ENCODE assay signal across 1 cellular context in the genomic region with DNA sequence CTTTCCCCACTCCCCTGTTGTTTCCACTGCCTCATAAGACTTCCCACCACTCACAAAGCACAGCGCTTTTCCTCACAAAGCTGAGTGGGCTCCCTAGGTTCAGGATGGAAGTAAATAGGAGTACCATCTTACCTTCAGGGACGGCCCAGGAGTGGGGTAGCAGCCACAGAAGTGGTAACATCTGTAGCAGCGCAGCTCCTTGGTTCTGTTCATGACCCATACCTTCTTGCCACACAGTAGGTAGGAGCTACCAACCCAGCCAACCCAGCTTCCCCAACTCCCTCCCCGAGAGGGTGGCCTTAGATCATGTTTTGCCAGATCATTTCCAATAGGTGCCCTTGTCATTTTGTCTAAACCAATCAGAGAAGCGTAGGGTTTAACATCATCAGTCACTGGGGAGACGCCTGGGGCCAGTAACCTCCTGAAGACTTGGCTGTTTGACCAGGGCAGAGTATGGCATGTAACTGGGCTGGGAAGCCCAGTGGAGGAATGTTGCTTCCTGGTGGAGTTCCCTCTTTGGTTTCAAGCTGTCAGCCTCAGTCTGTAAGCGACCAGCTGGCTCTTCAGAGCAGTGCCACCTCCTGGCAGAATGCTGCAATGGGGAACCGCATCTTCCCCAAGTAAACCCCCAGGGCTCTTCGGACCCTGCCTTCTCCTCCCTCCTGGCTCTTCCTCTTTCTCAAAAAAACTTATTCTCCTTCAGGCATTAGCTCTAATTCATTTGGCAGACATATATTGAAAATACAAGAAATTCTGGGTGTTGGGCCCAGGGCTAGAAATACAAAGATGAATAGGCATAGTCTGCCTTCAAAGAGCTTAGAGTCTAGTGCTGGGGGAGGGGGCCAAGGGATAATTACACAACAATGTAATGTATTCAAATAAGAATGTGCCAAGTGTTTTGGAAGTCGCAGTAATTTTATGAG.
TF ChIP-seq lines count a peak whose summit lies in the region.

A gene (minus strand): TSS at position 281 of the 923 bp plus-strand sequence. CDS start 61 bp downstream, at position 220.

TF ChIP-seq in GM12878, 131 proteins besides CTCF, POLR2A, EP300 and RAD21 (continued from another document):
- TF ChIP-seq, protein P1, sequence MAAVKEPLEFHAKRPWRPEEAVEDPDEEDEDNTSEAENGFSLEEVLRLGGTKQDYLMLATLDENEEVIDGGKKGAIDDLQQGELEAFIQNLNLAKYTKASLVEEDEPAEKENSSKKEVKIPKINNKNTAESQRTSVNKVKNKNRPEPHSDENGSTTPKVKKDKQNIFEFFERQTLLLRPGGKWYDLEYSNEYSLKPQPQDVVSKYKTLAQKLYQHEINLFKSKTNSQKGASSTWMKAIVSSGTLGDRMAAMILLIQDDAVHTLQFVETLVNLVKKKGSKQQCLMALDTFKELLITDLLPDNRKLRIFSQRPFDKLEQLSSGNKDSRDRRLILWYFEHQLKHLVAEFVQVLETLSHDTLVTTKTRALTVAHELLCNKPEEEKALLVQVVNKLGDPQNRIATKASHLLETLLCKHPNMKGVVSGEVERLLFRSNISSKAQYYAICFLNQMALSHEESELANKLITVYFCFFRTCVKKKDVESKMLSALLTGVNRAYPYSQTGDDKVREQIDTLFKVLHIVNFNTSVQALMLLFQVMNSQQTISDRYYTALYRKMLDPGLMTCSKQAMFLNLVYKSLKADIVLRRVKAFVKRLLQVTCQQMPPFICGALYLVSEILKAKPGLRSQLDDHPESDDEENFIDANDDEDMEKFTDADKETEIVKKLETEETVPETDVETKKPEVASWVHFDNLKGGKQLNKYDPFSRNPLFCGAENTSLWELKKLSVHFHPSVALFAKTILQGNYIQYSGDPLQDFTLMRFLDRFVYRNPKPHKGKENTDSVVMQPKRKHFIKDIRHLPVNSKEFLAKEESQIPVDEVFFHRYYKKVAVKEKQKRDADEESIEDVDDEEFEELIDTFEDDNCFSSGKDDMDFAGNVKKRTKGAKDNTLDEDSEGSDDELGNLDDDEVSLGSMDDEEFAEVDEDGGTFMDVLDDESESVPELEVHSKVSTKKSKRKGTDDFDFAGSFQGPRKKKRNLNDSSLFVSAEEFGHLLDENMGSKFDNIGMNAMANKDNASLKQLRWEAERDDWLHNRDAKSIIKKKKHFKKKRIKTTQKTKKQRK (IDR thresholded peaks at IDR 0.05; ENCODE audit: low read depth, low read length): no peak
- peak; percentile 43 for TF ChIP-seq MTA2 (IDR thresholded peaks at IDR 0.05; ENCODE audit: low read depth)
- no peak for TF ChIP-seq SREBF1 (IDR thresholded peaks at IDR 0.05; ENCODE audit: low read length)
- TF ChIP-seq ZSCAN29 (IDR thresholded peaks at IDR 0.05): no peak
- no peak for TF ChIP-seq ZNF24 (IDR thresholded peaks at IDR 0.05)
- TF ChIP-seq, protein P2, sequence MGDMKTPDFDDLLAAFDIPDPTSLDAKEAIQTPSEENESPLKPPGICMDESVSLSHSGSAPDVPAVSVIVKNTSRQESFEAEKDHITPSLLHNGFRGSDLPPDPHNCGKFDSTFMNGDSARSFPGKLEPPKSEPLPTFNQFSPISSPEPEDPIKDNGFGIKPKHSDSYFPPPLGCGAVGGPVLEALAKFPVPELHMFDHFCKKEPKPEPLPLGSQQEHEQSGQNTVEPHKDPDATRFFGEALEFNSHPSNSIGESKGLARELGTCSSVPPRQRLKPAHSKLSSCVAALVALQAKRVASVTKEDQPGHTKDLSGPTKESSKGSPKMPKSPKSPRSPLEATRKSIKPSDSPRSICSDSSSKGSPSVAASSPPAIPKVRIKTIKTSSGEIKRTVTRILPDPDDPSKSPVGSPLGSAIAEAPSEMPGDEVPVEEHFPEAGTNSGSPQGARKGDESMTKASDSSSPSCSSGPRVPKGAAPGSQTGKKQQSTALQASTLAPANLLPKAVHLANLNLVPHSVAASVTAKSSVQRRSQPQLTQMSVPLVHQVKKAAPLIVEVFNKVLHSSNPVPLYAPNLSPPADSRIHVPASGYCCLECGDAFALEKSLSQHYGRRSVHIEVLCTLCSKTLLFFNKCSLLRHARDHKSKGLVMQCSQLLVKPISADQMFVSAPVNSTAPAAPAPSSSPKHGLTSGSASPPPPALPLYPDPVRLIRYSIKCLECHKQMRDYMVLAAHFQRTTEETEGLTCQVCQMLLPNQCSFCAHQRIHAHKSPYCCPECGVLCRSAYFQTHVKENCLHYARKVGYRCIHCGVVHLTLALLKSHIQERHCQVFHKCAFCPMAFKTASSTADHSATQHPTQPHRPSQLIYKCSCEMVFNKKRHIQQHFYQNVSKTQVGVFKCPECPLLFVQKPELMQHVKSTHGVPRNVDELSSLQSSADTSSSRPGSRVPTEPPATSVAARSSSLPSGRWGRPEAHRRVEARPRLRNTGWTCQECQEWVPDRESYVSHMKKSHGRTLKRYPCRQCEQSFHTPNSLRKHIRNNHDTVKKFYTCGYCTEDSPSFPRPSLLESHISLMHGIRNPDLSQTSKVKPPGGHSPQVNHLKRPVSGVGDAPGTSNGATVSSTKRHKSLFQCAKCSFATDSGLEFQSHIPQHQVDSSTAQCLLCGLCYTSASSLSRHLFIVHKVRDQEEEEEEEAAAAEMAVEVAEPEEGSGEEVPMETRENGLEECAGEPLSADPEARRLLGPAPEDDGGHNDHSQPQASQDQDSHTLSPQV (IDR thresholded peaks at IDR 0.05): no peak
- TF ChIP-seq JUNB (IDR thresholded peaks at IDR 0.05): no peak
- no peak for TF ChIP-seq ESRRA (IDR thresholded peaks at IDR 0.05; ENCODE audit: low read length)
- 0 out of 2 replicates have a peak, but pooled peaks have one; percentile 10 for TF ChIP-seq IRF4 (IDR thresholded peaks at IDR 0.05; ENCODE audit: low read depth, low read length)
- TF ChIP-seq, protein P3, sequence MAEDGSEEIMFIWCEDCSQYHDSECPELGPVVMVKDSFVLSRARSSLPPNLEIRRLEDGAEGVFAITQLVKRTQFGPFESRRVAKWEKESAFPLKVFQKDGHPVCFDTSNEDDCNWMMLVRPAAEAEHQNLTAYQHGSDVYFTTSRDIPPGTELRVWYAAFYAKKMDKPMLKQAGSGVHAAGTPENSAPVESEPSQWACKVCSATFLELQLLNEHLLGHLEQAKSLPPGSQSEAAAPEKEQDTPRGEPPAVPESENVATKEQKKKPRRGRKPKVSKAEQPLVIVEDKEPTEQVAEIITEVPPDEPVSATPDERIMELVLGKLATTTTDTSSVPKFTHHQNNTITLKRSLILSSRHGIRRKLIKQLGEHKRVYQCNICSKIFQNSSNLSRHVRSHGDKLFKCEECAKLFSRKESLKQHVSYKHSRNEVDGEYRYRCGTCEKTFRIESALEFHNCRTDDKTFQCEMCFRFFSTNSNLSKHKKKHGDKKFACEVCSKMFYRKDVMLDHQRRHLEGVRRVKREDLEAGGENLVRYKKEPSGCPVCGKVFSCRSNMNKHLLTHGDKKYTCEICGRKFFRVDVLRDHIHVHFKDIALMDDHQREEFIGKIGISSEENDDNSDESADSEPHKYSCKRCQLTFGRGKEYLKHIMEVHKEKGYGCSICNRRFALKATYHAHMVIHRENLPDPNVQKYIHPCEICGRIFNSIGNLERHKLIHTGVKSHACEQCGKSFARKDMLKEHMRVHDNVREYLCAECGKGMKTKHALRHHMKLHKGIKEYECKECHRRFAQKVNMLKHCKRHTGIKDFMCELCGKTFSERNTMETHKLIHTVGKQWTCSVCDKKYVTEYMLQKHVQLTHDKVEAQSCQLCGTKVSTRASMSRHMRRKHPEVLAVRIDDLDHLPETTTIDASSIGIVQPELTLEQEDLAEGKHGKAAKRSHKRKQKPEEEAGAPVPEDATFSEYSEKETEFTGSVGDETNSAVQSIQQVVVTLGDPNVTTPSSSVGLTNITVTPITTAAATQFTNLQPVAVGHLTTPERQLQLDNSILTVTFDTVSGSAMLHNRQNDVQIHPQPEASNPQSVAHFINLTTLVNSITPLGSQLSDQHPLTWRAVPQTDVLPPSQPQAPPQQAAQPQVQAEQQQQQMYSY (CRISPR knock-in tag; IDR thresholded peaks at IDR 0.05): no peak
- peak; percentile 57 to 75; a peak in 3 of 4 replicates for TF ChIP-seq BHLHE40 (IDR thresholded peaks at IDR 0.05; ENCODE audit: borderline replicate concordance in 1 of 2, low read depth in 2 of 2, low read length in 1 of 2)
- TF ChIP-seq NFXL1 (IDR thresholded peaks at IDR 0.05; ENCODE audit: borderline replicate concordance): no peak
- peak; percentile 53 for TF ChIP-seq RUNX3 (IDR thresholded peaks at IDR 0.05; ENCODE audit: low read length)
- no peak for TF ChIP-seq GABPA (IDR thresholded peaks at IDR 0.05; ENCODE audit: low read depth)
- TF ChIP-seq HDAC6 (IDR thresholded peaks at IDR 0.05; ENCODE audit: unreplicated experiment): peak; percentile 64
- peak; percentile 49; the same call in 1 of the 2 replicates for TF ChIP-seq NFIC (IDR thresholded peaks at IDR 0.05; ENCODE audit: low read depth, low read length)
- TF ChIP-seq RELA (IDR thresholded peaks at IDR 0.05; ENCODE audit: borderline replicate concordance, partially characterized antibody): no peak
- peak; percentile 84 for TF ChIP-seq SMAD1 (IDR thresholded peaks at IDR 0.05; ENCODE audit: low read depth, partially characterized antibody)
- no peak for TF ChIP-seq NR2C2 (IDR thresholded peaks at IDR 0.05; ENCODE audit: borderline replicate concordance, control insufficient read depth, insufficient read length, low read depth)
- peak; percentile 37 for TF ChIP-seq NFYA (IDR thresholded peaks at IDR 0.05; ENCODE audit: borderline replicate concordance, low read depth, low read length)
- no peak for TF ChIP-seq RBBP5 (conservative IDR thresholded peaks at IDR 0.05)
- 0 out of 2 replicates have a peak, but pooled peaks have one; percentile 31 for TF ChIP-seq PAX8 (IDR thresholded peaks at IDR 0.05)
- TF ChIP-seq CBX3 (IDR thresholded peaks at IDR 0.05; ENCODE audit: borderline replicate concordance, low read depth): no peak
- peak; percentile 40 for TF ChIP-seq CHD2 (IDR thresholded peaks at IDR 0.05; ENCODE audit: borderline replicate concordance, low read depth, low read length)
- TF ChIP-seq, protein P4, sequence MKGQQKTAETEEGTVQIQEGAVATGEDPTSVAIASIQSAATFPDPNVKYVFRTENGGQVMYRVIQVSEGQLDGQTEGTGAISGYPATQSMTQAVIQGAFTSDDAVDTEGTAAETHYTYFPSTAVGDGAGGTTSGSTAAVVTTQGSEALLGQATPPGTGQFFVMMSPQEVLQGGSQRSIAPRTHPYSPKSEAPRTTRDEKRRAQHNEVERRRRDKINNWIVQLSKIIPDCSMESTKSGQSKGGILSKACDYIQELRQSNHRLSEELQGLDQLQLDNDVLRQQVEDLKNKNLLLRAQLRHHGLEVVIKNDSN (IDR thresholded peaks at IDR 0.05; ENCODE audit: borderline replicate concordance, extremely low read length, insufficient read depth, low read depth, low read length): no peak
- TF ChIP-seq TCF12 (IDR thresholded peaks at IDR 0.05; ENCODE audit: low read depth, low read length): peak; percentile 93
